ENCODE assay signal across 1 cellular context in genomic region chr17:67244621-67245072, GRCh38.
A peak's percentile ranks its signal among the peaks of the same experiment; 100 is the strongest.
TF ChIP-seq lines count a peak whose summit lies in the region.

No MANE protein-coding gene starts in this region.

TF ChIP-seq in GM12878, 131 proteins besides CTCF, POLR2A, EP300 and RAD21 (continued from another document and continues in another):
- TF ChIP-seq CUX1 (IDR thresholded peaks at IDR 0.05; ENCODE audit: insufficient replicate concordance, low read depth, low read length) (no peak), GATAD2B (conservative IDR thresholded peaks at IDR 0.05; ENCODE audit: low read depth) (peak; percentile 38; the same call in 1 of the 2 replicates), TCF12 (IDR thresholded peaks at IDR 0.05; ENCODE audit: low read depth, low read length) (no peak), RCOR1 (conservative IDR thresholded peaks at IDR 0.05; ENCODE audit: low read depth, low read length) (no peak), IRF3 (IDR thresholded peaks at IDR 0.05) (no peak), NBN (IDR thresholded peaks at IDR 0.05) (no peak), ATF2 (IDR thresholded peaks at IDR 0.05; ENCODE audit: low read length) (no peak), NR2C1 (IDR thresholded peaks at IDR 0.05) (no peak), SUZ12 (IDR thresholded peaks at IDR 0.05; ENCODE audit: unreplicated experiment) (no peak), BMI1 (IDR thresholded peaks at IDR 0.05; ENCODE audit: borderline replicate concordance) (no peak), PAX5 (IDR thresholded peaks at IDR 0.05; ENCODE audit: borderline replicate concordance, low read depth, low read length) (no peak), YY1 (IDR thresholded peaks at IDR 0.05; ENCODE audit: low read depth, low read length) (no peak), POLR2AphosphoS5 (IDR thresholded peaks at IDR 0.05; ENCODE audit: low read length) (no peak), MTA2 (IDR thresholded peaks at IDR 0.05; ENCODE audit: low read depth) (no peak), ZBED1 (IDR thresholded peaks at IDR 0.05; ENCODE audit: borderline replicate concordance) (no peak), RFX5 (IDR thresholded peaks at IDR 0.05; ENCODE audit: low read depth, low read length) (no peak), SREBF1 (IDR thresholded peaks at IDR 0.05; ENCODE audit: low read length) (no peak), NFXL1 (IDR thresholded peaks at IDR 0.05; ENCODE audit: borderline replicate concordance) (peak; percentile 83; the same call in 1 of the 2 replicates), SMARCA5 (IDR thresholded peaks at IDR 0.05) (peak; percentile 26; the same call in 1 of the 2 replicates), CHD4 (IDR thresholded peaks at IDR 0.05) (no peak), LARP7 (IDR thresholded peaks at IDR 0.05) (peak; percentile 63), EGR1 (IDR thresholded peaks at IDR 0.05; ENCODE audit: borderline replicate concordance in 1 of 2, low read depth in 2 of 2, low read length in 2 of 2) (peak in 1 of 2 experiments; percentile 82; a peak in 1 of 3 replicates), NKRF (conservative IDR thresholded peaks at IDR 0.05) (peak; percentile 47; the same call in 1 of the 2 replicates), MYC (IDR thresholded peaks at IDR 0.05; ENCODE audit: insufficient read depth, insufficient read length, insufficient replicate concordance, low read length, severe bottlenecking) (no peak), HDGF (IDR thresholded peaks at IDR 0.05) (no peak), ZNF274 (IDR thresholded peaks at IDR 0.05; ENCODE audit: insufficient read depth, insufficient read length) (no peak), SIX5 (IDR thresholded peaks at IDR 0.05; ENCODE audit: low read depth, low read length, severe bottlenecking) (no peak), SPI1 (IDR thresholded peaks at IDR 0.05; ENCODE audit: borderline replicate concordance, insufficient read depth, low read depth, low read length) (no peak), SMC3 (IDR thresholded peaks at IDR 0.05; ENCODE audit: borderline replicate concordance, low read length) (no peak), IKZF1 (conservative IDR thresholded peaks at IDR 0.05) (peak; percentile 43; the same call in 1 of the 2 replicates), ZNF622 (IDR thresholded peaks at IDR 0.05) (no peak), RELB (IDR thresholded peaks at IDR 0.05; ENCODE audit: low read depth) (no peak), CEBPZ (IDR thresholded peaks at IDR 0.05; ENCODE audit: low read depth, low read length) (no peak), CEBPB (IDR thresholded peaks at IDR 0.05; ENCODE audit: borderline replicate concordance in 1 of 2, low read depth in 2 of 2, low read length in 2 of 2) (no peak), FOXK2 (IDR thresholded peaks at IDR 0.05) (no peak), KLF5 (IDR thresholded peaks at IDR 0.05; ENCODE audit: partially characterized antibody) (peak; percentile 73), YBX1 (IDR thresholded peaks at IDR 0.05) (no peak), ZNF592 (IDR thresholded peaks at IDR 0.05) (0 out of 2 replicates have a peak, but pooled peaks have one; percentile 19), EZH2 (IDR thresholded peaks at IDR 0.05; ENCODE audit: borderline replicate concordance, control insufficient read depth, low read depth, low read length) (no peak), BCL3 (IDR thresholded peaks at IDR 0.05; ENCODE audit: borderline replicate concordance, insufficient read depth, low read depth, low read length, poor library complexity, severe bottlenecking) (no peak), SMAD1 (IDR thresholded peaks at IDR 0.05; ENCODE audit: low read depth, partially characterized antibody) (no peak), CHD2 (IDR thresholded peaks at IDR 0.05; ENCODE audit: borderline replicate concordance, low read depth, low read length) (no peak), CBX3 (IDR thresholded peaks at IDR 0.05; ENCODE audit: borderline replicate concordance, low read depth) (no peak), GABPA (IDR thresholded peaks at IDR 0.05; ENCODE audit: low read depth) (no peak)
